25 cellular contexts compared by ENCODE assay signal in genomic region chr11:9851366-9851765, GRCh38.
DNase-seq lines count a peak whose midpoint lies in the region; ATAC-seq and TF ChIP-seq lines count a peak whose summit lies in the region.
"Had no signal": no experiment of that assay in that cellular context is flagged by ENCODE, and none has a peak within 500 bp of the region (broad histone marks: within the 10 kb centered on the region; RNA-seq: fewer than 3 reads in every experiment).

No MANE protein-coding gene starts in this region.

- no peaks in the 10 kb centered on the region for H3K27me3 ChIP-seq in breast epithelium
- H3K27me3 ChIP-seq: adrenal gland, heart left ventricle, upper lobe of right lung had no signal

- H3K27me3 Mint-ChIP-seq in MCF 10A (ENCODE audit: insufficient read depth, unreplicated experiment) (no peaks in the 10 kb centered on the region), mesothelial cell of epicardium (ENCODE audit: low read depth) (no peaks in the 10 kb centered on the region)
- H3K27me3 Mint-ChIP-seq: central memory CD8-positive, alpha-beta T cell had no signal

- H3K4me1 ChIP-seq in breast epithelium, result no peaks in the 10 kb centered on the region

- H3K36me3 Mint-ChIP-seq in MCF 10A (ENCODE audit: insufficient read depth, unreplicated experiment) (peaks cover 19% of the 10 kb centered on the region), mesothelial cell of epicardium (peaks cover 20% of the 10 kb centered on the region)

- POLR2A ChIA-PET in MCF 10A (lab: Yijun Ruan, JAX), result interaction anchor here (1.2 to 1.5 kb wide), 2 partner anchors 33 to 453 kb away, joined by 3 to 5 read pairs; partner anchors contain the start of gene ADM

- H3K27ac ChIP-seq in breast epithelium, result no peak overlapping the region
- H3K27ac ChIP-seq: 22Rv1, adrenal gland, upper lobe of right lung had no signal

- no peaks in the 10 kb centered on the region for H3K4me1 Mint-ChIP-seq in MCF 10A (ENCODE audit: insufficient read depth, unreplicated experiment)
- peaks cover 6% of the 10 kb centered on the region for H3K4me1 Mint-ChIP-seq in mesothelial cell of epicardium
- H3K4me1 Mint-ChIP-seq: central memory CD8-positive, alpha-beta T cell; WTC11 had no signal

- H3K4me3 Mint-ChIP-seq in MCF 10A (ENCODE audit: unreplicated experiment) (no peak overlapping the region), mesothelial cell of epicardium (no peak overlapping the region)
- H3K4me3 Mint-ChIP-seq: CD14-positive monocyte; central memory CD8-positive, alpha-beta T cell; WTC11 had no signal

- TF ChIP-seq POLR2A in breast epithelium (IDR thresholded peaks at IDR 0.05), result no peak

- no peaks in the 10 kb centered on the region for H3K9me3 Mint-ChIP-seq in MCF 10A (ENCODE audit: unreplicated experiment)
- H3K9me3 Mint-ChIP-seq in mesothelial cell of epicardium, result no peaks in the 10 kb centered on the region
- H3K9me3 Mint-ChIP-seq: CD14-positive monocyte; central memory CD8-positive, alpha-beta T cell; WTC11 had no signal

- CTCF ChIA-PET in MCF 10A (lab: Yijun Ruan, JAX), result interaction anchor here (0.8 to 0.9 kb wide), 2 partner anchors 122 to 126 kb away, joined by 3 to 5 read pairs; no protein-coding TSS in a partner anchor

- no peak for ATAC-seq in left colon
- ATAC-seq: heart left ventricle, SK-N-SH treated with all-trans-retinoic acid at 6 μM for 48 hours, upper lobe of right lung, WTC11 had no signal

- peaks cover 4% of the 10 kb centered on the region for H3K36me3 ChIP-seq in breast epithelium

- H3K27ac Mint-ChIP-seq in MCF 10A (ENCODE audit: low read depth, unreplicated experiment) (no peak overlapping the region), mesothelial cell of epicardium (no peak overlapping the region)
- H3K27ac Mint-ChIP-seq: CD14-positive monocyte, WTC11 had no signal

- TF ChIP-seq CTCF in MCF 10A (IDR thresholded peaks at IDR 0.05; ENCODE audit: unreplicated experiment) (no peak), breast epithelium (IDR thresholded peaks at IDR 0.05) (no peak), fibroblast of the aortic adventitia (IDR thresholded peaks at IDR 0.05; ENCODE audit: insufficient read depth, low read length) (no peak), mesothelial cell of epicardium (IDR thresholded peaks at IDR 0.05; ENCODE audit: unreplicated experiment) (no peak)

- intact Hi-C loops in MCF 10A (cut with micrococcal nuclease) (no loop called here), breast epithelium (cut with DNase I; ENCODE audit: low total_unique reads) (no loop called here), left colon (cut with DNase I, micrococcal nuclease) (no loop called here)

- H3K9me3 ChIP-seq in breast epithelium, result no peaks in the 10 kb centered on the region
- H3K9me3 ChIP-seq: adrenal gland, heart left ventricle, left ventricle myocardium inferior, upper lobe of right lung had no signal

- H3K4me3 ChIP-seq in breast epithelium, result no peak overlapping the region
- H3K4me3 ChIP-seq in fibroblast of the aortic adventitia (ENCODE audit: low read depth, low read length), result no peak overlapping the region
- H3K4me3 ChIP-seq: adrenal gland, heart left ventricle, left ventricle myocardium inferior, upper lobe of right lung had no signal

- DNase-seq in MCF 10A (ENCODE audit: unreplicated experiment) (peak; percentile 49), breast epithelium (ENCODE audit: low spot score in 2 of 2) (no peak), astrocyte of the hippocampus (ENCODE audit: low read depth, low spot score) (peak; percentile 29), fibroblast of the aortic adventitia (ENCODE audit: low read depth) (peak; percentile 49), left colon (no peak), NAMALWA (ENCODE audit: low spot score) (no peak), mesothelial cell of epicardium (ENCODE audit: low spot score in 2 of 2, unreplicated experiment in 2 of 2) (no peak)
- DNase-seq in effector CD4-positive, alpha-beta T cell, result no peak
- DNase-seq: activated CD4-positive, alpha-beta T cell treated with anti-CD3 and anti-CD28 coated beads, Interleukin-2, amount 50 U/mL, for 4 hours; activated effector memory CD4-positive, alpha-beta T cell treated with anti-CD3 and anti-CD28 coated beads, Interleukin-2, amount 50 U/mL, for 16 hours; adrenal gland; effector memory CD4-positive, alpha-beta T cell; heart left ventricle; left ventricle myocardium inferior; NCI-H1417 treated with DMSO at 0.1 percent for 48 hours; NCI-H2107; NCI-H510A; retina; RPMI8226; upper lobe of right lung had no signal

- no TSS peak for BruUV-seq in MCF 10A (replicated peaks; lab: Mats Ljungman, UMichigan)

Comparison
In these comparisons a context has a peak if more than half of its experiments do, and no peak if none do; other contexts are left out.
1. DNase-seq: peak in MCF 10A (single experiment), astrocyte of the hippocampus (single experiment) and fibroblast of the aortic adventitia (single experiment); none in breast epithelium (0 of 2), left colon (0 of 2), effector CD4-positive, alpha-beta T cell (single experiment), NAMALWA (single experiment) and mesothelial cell of epicardium (0 of 2).